1 cellular context compared by ENCODE assay signal in the genomic region with DNA sequence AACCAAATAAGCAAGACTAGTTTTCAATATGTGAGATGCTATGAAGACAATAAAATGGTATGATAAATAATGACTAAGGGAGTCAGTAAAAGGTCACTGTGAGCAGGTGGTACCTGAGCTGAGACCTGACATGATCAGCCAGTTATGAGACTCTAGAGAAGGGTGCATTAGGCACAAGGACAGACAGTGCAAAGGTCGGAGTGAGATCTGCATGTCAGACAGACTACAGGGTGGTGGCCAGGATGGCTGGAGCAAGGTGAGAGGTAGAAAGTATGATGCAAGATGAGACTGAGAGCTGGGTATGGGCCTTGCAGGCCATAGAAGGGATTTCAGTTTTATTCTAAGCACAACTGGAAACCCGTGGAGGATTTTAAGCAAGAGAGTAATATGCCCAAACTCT.
A peak's percentile ranks its signal among the peaks of the same experiment; 100 is the strongest.
TF ChIP-seq lines count a peak whose summit lies in the region.

No MANE protein-coding gene starts in this region.

TF ChIP-seq in HepG2, 621 proteins besides CTCF, POLR2A, EP300 and RAD21 (continued from another document):
- TF ChIP-seq, protein P1, sequence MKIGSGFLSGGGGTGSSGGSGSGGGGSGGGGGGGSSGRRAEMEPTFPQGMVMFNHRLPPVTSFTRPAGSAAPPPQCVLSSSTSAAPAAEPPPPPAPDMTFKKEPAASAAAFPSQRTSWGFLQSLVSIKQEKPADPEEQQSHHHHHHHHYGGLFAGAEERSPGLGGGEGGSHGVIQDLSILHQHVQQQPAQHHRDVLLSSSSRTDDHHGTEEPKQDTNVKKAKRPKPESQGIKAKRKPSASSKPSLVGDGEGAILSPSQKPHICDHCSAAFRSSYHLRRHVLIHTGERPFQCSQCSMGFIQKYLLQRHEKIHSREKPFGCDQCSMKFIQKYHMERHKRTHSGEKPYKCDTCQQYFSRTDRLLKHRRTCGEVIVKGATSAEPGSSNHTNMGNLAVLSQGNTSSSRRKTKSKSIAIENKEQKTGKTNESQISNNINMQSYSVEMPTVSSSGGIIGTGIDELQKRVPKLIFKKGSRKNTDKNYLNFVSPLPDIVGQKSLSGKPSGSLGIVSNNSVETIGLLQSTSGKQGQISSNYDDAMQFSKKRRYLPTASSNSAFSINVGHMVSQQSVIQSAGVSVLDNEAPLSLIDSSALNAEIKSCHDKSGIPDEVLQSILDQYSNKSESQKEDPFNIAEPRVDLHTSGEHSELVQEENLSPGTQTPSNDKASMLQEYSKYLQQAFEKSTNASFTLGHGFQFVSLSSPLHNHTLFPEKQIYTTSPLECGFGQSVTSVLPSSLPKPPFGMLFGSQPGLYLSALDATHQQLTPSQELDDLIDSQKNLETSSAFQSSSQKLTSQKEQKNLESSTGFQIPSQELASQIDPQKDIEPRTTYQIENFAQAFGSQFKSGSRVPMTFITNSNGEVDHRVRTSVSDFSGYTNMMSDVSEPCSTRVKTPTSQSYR (CRISPR knock-in tag; IDR thresholded peaks at IDR 0.05; ENCODE audit: borderline replicate concordance): peak; percentile 23; the same call in 1 of the 2 replicates
- TF ChIP-seq NR2F1 (CRISPR knock-in tag; IDR thresholded peaks at IDR 0.05) (peak in 1 of 2 experiments; percentile 22; a peak in 1 of 4 replicates), ATF3 (CRISPR knock-in tag; IDR thresholded peaks at IDR 0.05) (peak; percentile 53; the same call in 1 of the 2 replicates), HOMEZ (CRISPR knock-in tag; IDR thresholded peaks at IDR 0.05; ENCODE audit: low read depth) (peak; percentile 32; the same call in 1 of the 2 replicates), ZBTB25 (CRISPR knock-in tag; IDR thresholded peaks at IDR 0.05) (peak; percentile 35; the same call in 1 of the 2 replicates), ZNF292 (CRISPR knock-in tag; IDR thresholded peaks at IDR 0.05; ENCODE audit: borderline replicate concordance, low read depth) (peak; percentile 59; the same call in 1 of the 2 replicates)
